In genomic region chr10:13659887-13660544, GRCh38 we compare ENCODE assay signal across 9 cellular contexts.
A peak's percentile ranks its signal among the peaks of the same experiment; 100 is the strongest.
DNase-seq lines count a peak whose midpoint lies in the region; ATAC-seq, FAIRE-seq and TF ChIP-seq lines count a peak whose summit lies in the region.
"Had no signal": no experiment of that assay in that cellular context is flagged by ENCODE, and none has a peak within 500 bp of the region (broad histone marks: within the 10 kb centered on the region; RNA-seq: fewer than 3 reads in every experiment).

No MANE protein-coding gene starts in this region.

- DNase-seq in Caco-2 (peak; percentile 70 to 78), SK-MEL-5 (ENCODE audit: low read depth, low spot score) (peak; percentile 59), globus pallidus (ENCODE audit: low spot score) (peak; percentile 64), pancreas (peak in 5 of 6 donors; percentile 36 to 86 (median 65)), testis (peak; percentile 71), NCI-H128 (lab: John Stamatoyannopoulos, UW; ENCODE audit: unreplicated experiment) (no peak)
- peak; percentile 78 for DNase-seq in activated naive CD4-positive, alpha-beta T cell treated with anti-CD3 and anti-CD28 coated beads, Interleukin-2, amount 10 ng/mL, durations not matched to agents 7 days and 5 days

- H3K4me3 ChIP-seq in Caco-2 (ENCODE audit: low read depth, low read length): no peak overlapping the region
- no peak overlapping the region for H3K4me3 ChIP-seq in pancreas
- H3K4me3 ChIP-seq in testis: no peak overlapping the region
- H3K4me3 ChIP-seq: SJSA1 had no signal

- H3K27ac Mint-ChIP-seq in Caco-2 (ENCODE audit: unreplicated experiment): peak overlapping the region; percentile 14
- peak overlapping the region; percentile 28 for H3K27ac Mint-ChIP-seq in activated naive CD4-positive, alpha-beta T cell treated with anti-CD3 and anti-CD28 coated beads, Interleukin-2, amount 10 ng/mL, durations not matched to agents 7 days and 5 days

- ATAC-seq in HG02798 (IDR thresholded peaks at IDR 0.05; ENCODE audit: poor library complexity, unreplicated experiment): peak; percentile 46
- ATAC-seq in pancreas: peak; percentile 62 to 86 (median 78)

- no TSS peak for BruUV-seq in Caco-2 (replicated peaks; lab: Mats Ljungman, UMichigan)

- H3K9me3 Mint-ChIP-seq in Caco-2 (ENCODE audit: unreplicated experiment): no peaks in the 10 kb centered on the region
- no peaks in the 10 kb centered on the region for H3K9me3 Mint-ChIP-seq in activated naive CD4-positive, alpha-beta T cell treated with anti-CD3 and anti-CD28 coated beads, Interleukin-2, amount 10 ng/mL, durations not matched to agents 7 days and 5 days

- H3K27ac ChIP-seq in pancreas (no peak overlapping the region), testis (no peak overlapping the region)
- H3K27ac ChIP-seq: SJSA1 had no signal

- peaks cover 7% of the 10 kb centered on the region; the same call in 1 of the 2 replicates for H3K36me3 ChIP-seq in Caco-2 (ENCODE audit: control insufficient read depth, insufficient read depth, low read length)
- H3K36me3 ChIP-seq in pancreas: peaks cover 0 to 51% (median 0%) of the 10 kb centered on the region in 3 donors
- no peaks in the 10 kb centered on the region for H3K36me3 ChIP-seq in testis (ENCODE audit: low read depth, missing control alignments)

- TF ChIP-seq CTCF in Caco-2 (IDR thresholded peaks at IDR 0.05; ENCODE audit: insufficient read depth in 1 of 2, low read depth in 1 of 2, low read length in 1 of 2, severe bottlenecking in 1 of 2, unreplicated experiment in 1 of 2): peak; percentile 96 to 98
- peak; percentile 71 to 82 (median 81) for TF ChIP-seq CTCF in pancreas (IDR thresholded peaks at IDR 0.05)
- TF ChIP-seq CTCF in testis (IDR thresholded peaks at IDR 0.05): peak; percentile 72 to 87 (median 84)

- WGBS in pancreas, 2 donors: 28 to 29% methylated on average over 19 of the region's 19 CpGs
- 36 to 40% methylated on average over 19 of the region's 19 CpGs for WGBS in testis, 2 donors

- POLR2A ChIA-PET in Caco-2 (lab: Charles Lee): no interaction called here

- H3K4me1 Mint-ChIP-seq in Caco-2 (ENCODE audit: low read depth, unreplicated experiment): peaks cover 16% of the 10 kb centered on the region
- H3K4me1 Mint-ChIP-seq in activated naive CD4-positive, alpha-beta T cell treated with anti-CD3 and anti-CD28 coated beads, Interleukin-2, amount 10 ng/mL, durations not matched to agents 7 days and 5 days: peaks cover 21% of the 10 kb centered on the region

- H3K9me3 ChIP-seq in Caco-2 (no peaks in the 10 kb centered on the region), pancreas (no peaks in the 10 kb centered on the region), testis (no peaks in the 10 kb centered on the region)
- H3K9me3 ChIP-seq: SJSA1 had no signal

- intact Hi-C loops in Caco-2 (cut with micrococcal nuclease; ENCODE audit: unreplicated experiment): loop anchor here (1.0 to 5.0 kb wide), 3 partner anchors 47 to 118 kb away; no protein-coding TSS in a partner anchor
- intact Hi-C loops in pancreas (cut with DNase I): loop anchor here (5.0 to 10.0 kb wide), 2 partner anchors 117 to 125 kb away; no protein-coding TSS in a partner anchor
- intact Hi-C loops in testis (cut with DNase I; ENCODE audit: low total_unique reads): loop anchor here (5.0 kb wide), 1 partner anchor 117 kb away; no protein-coding TSS in a partner anchor

- CTCF ChIA-PET in Caco-2 (lab: Charles Lee): interaction anchor here (0.6 to 1.6 kb wide), 7 partner anchors 19 to 119 kb away, joined by 3 to 4 read pairs (median 3); partner anchors contain the start of gene PRPF18
- CTCF ChIA-PET in activated naive CD4-positive, alpha-beta T cell treated with anti-CD3 and anti-CD28 coated beads, Interleukin-2, amount 10 ng/mL, durations not matched to agents 7 days and 5 days (lab: Charles Lee): interaction anchor here (0.6 to 2.9 kb wide), 15 partner anchors 9 to 1104 kb away, joined by 3 to 15 read pairs (median 4); no protein-coding TSS in a partner anchor

- FAIRE-seq in pancreas (lab: Jason Lieb, UNC): no peak

- H3K4me1 ChIP-seq in Caco-2 (no peaks in the 10 kb centered on the region), pancreas (no peaks in the 10 kb centered on the region), testis (no peaks in the 10 kb centered on the region)
- H3K4me1 ChIP-seq: SJSA1 had no signal

- H3K36me3 Mint-ChIP-seq in Caco-2 (ENCODE audit: insufficient read depth, unreplicated experiment): peaks cover 83% of the 10 kb centered on the region
- no peaks in the 10 kb centered on the region for H3K36me3 Mint-ChIP-seq in activated naive CD4-positive, alpha-beta T cell treated with anti-CD3 and anti-CD28 coated beads, Interleukin-2, amount 10 ng/mL, durations not matched to agents 7 days and 5 days

- H3K27me3 ChIP-seq in Caco-2 (replicated peaks; ENCODE audit: control insufficient read depth, insufficient read depth, low read length): no peaks in the 10 kb centered on the region
- no peaks in the 10 kb centered on the region for H3K27me3 ChIP-seq in pancreas
- H3K27me3 ChIP-seq in testis: no peaks in the 10 kb centered on the region
- H3K27me3 ChIP-seq: SJSA1 had no signal

- no peaks in the 10 kb centered on the region for H3K27me3 Mint-ChIP-seq in Caco-2 (ENCODE audit: insufficient read depth, unreplicated experiment)
- peaks cover 23% of the 10 kb centered on the region for H3K27me3 Mint-ChIP-seq in activated naive CD4-positive, alpha-beta T cell treated with anti-CD3 and anti-CD28 coated beads, Interleukin-2, amount 10 ng/mL, durations not matched to agents 7 days and 5 days

- in situ Hi-C loops in SK-MEL-5 (cut with HindIII; ENCODE audit: low pct_unique_long_range_greater_than_20kb, low sequenced_read_pairs): no loop called here

- no peak overlapping the region for H3K4me3 Mint-ChIP-seq in Caco-2 (ENCODE audit: unreplicated experiment)
- no peak overlapping the region for H3K4me3 Mint-ChIP-seq in activated naive CD4-positive, alpha-beta T cell treated with anti-CD3 and anti-CD28 coated beads, Interleukin-2, amount 10 ng/mL, durations not matched to agents 7 days and 5 days

- TF ChIP-seq POLR2A in testis (IDR thresholded peaks at IDR 0.05): no peak
